In genomic region chr4:152189451-152190179, GRCh38 we compare ENCODE assay signal across 9 cellular contexts.
DNase-seq lines count a peak whose midpoint lies in the region; ATAC-seq and TF ChIP-seq lines count a peak whose summit lies in the region.
"Had no signal": no experiment of that assay in that cellular context is flagged by ENCODE, and none has a peak within 500 bp of the region (broad histone marks: within the 10 kb centered on the region; RNA-seq: fewer than 3 reads in every experiment).

No MANE protein-coding gene starts in this region.

- peaks cover 20% of the 10 kb centered on the region for H3K4me1 Mint-ChIP-seq in nephron progenitor cell

- no peak overlapping the region for H3K27ac Mint-ChIP-seq in nephron progenitor cell
- H3K27ac Mint-ChIP-seq: activated CD4-positive, alpha-beta memory T cell treated with anti-CD3 and anti-CD28 coated beads for 36 hours had no signal

- TF ChIP-seq CTCF in nephron progenitor cell (IDR thresholded peaks at IDR 0.05), result no peak

- DNase-seq in NCI-H2081 (lab: John Stamatoyannopoulos, UW) (peak; percentile 42 to 82), NCI-H2081 treated with DMSO at 0.1 percent for 48 hours (lab: John Stamatoyannopoulos, UW) (no peak), nephron progenitor cell (peak; percentile 14), NCI-H128 (lab: John Stamatoyannopoulos, UW; ENCODE audit: unreplicated experiment) (no peak), EL (no peak)
- DNase-seq in stimulated activated CD8-positive, alpha-beta memory T cell treated with anti-CD3 and anti-CD28 coated beads, Interleukin-4, amount 100 ng/mL, for 48 hours, result no peak
- DNase-seq: activated CD4-positive, alpha-beta memory T cell treated with anti-CD3 and anti-CD28 coated beads for 36 hours had no signal

- no peak overlapping the region for H3K4me3 Mint-ChIP-seq in nephron progenitor cell
- H3K4me3 Mint-ChIP-seq: activated CD4-positive, alpha-beta memory T cell treated with anti-CD3 and anti-CD28 coated beads for 36 hours had no signal

- peaks cover under 1% of the 10 kb centered on the region for H3K36me3 Mint-ChIP-seq in nephron progenitor cell (ENCODE audit: low read depth)
- H3K36me3 Mint-ChIP-seq: activated CD4-positive, alpha-beta memory T cell treated with anti-CD3 and anti-CD28 coated beads for 36 hours had no signal

- H3K9me3 Mint-ChIP-seq in nephron progenitor cell, result peaks cover 11% of the 10 kb centered on the region
- H3K9me3 Mint-ChIP-seq: activated CD4-positive, alpha-beta memory T cell treated with anti-CD3 and anti-CD28 coated beads for 36 hours had no signal

- H3K27me3 Mint-ChIP-seq in nephron progenitor cell (ENCODE audit: low read depth, poor library complexity), result peaks cover 4% of the 10 kb centered on the region
- H3K27me3 Mint-ChIP-seq: activated CD4-positive, alpha-beta memory T cell treated with anti-CD3 and anti-CD28 coated beads for 36 hours had no signal

- ATAC-seq in GM21825 (IDR thresholded peaks at IDR 0.05; ENCODE audit: unreplicated experiment) (peak; percentile 82), HG03571 (IDR thresholded peaks at IDR 0.05; ENCODE audit: unreplicated experiment) (peak; percentile 92)

Comparison
In these comparisons a context has a peak if more than half of its experiments do, and no peak if none do; other contexts are left out.
1. DNase-seq: peak in NCI-H2081 (2 of 2) and nephron progenitor cell (single experiment); none in NCI-H2081 treated with DMSO at 0.1 percent for 48 hours (single experiment), stimulated activated CD8-positive, alpha-beta memory T cell treated with anti-CD3 and anti-CD28 coated beads, Interleukin-4, amount 100 ng/mL, for 48 hours (single experiment), NCI-H128 (single experiment) and EL (single experiment).